Comparison of ENCODE assay signal across 15 cellular contexts in the genomic region with DNA sequence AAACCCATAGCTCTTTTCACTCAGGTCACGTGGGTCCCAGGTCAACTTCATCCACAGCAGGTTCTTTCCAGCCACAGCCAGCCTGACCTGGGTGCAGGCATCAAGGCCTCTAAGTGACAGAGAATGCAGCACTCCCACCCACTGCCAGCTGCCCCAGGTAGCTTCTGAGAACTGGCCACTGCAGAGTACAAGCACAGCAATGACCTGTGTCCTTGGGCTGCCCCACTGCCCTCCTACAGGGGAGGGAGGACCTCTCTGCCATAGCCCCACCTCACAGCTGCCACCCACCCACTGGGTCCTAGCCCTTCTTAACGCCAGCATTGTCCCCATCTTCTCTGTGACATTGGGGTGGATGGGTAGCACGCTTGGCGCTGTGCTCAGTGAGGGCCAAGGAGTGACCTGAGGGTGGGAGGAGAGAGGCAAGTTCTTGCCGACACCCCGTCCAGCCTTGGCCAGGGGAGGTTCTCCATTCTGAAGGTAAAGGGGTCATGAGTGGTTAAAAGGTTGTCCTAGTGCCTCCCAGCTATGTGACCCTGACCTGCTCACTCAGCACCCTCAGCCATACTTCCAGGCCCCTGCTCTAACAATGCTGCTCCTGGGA. TPM values are rescaled to one million over a fixed set of nuclear protein-coding genes. Genes with fewer than 3 reads are reported as not detected.
DNase-seq lines count a peak whose midpoint lies in the region; ATAC-seq, FAIRE-seq and TF ChIP-seq lines count a peak whose summit lies in the region.
"Had no signal": no experiment of that assay in that cellular context is flagged by ENCODE, and none has a peak within 500 bp of the region (broad histone marks: within the 10 kb centered on the region; RNA-seq: fewer than 3 reads in every experiment).

No MANE protein-coding gene starts in this region.

- H3K27me3 Mint-ChIP-seq in activated CD4-positive, alpha-beta T cell treated with anti-CD3 and anti-CD28 coated beads, Interleukin-2, amount 10 ng/mL, durations not matched to agents 7 days and 5 days = no peaks in the 10 kb centered on the region
- no peaks in the 10 kb centered on the region for H3K27me3 Mint-ChIP-seq in activated CD4-positive, alpha-beta memory T cell treated with anti-CD3 and anti-CD28 coated beads for 36 hours
- no peaks in the 10 kb centered on the region for H3K27me3 Mint-ChIP-seq in stimulated activated naive B cell treated with anti-CD40 and anti-IgM and Interleukin-4, amounts not matched to agents 10 μg/mL and 1 μg/mL and 100 μg/mL, for 72 hours

- no peaks in the 10 kb centered on the region for H3K36me3 ChIP-seq in HepG2 (replicated peaks in 1 of 2; ENCODE audit: control insufficient read depth in 1 of 2, insufficient read depth in 2 of 2, low read length in 2 of 2)

- POLR2A ChIA-PET in activated CD4-positive, alpha-beta T cell treated with anti-CD3 and anti-CD28 coated beads, Interleukin-2, amount 10 ng/mL, durations not matched to agents 7 days and 5 days (lab: Charles Lee) = no interaction called here
- POLR2A ChIA-PET in activated CD4-positive, alpha-beta memory T cell treated with anti-CD3 and anti-CD28 coated beads for 36 hours (lab: Charles Lee) = interaction anchor here (6.8 to 24.8 kb wide), 3 partner anchors 9 to 26 kb away, joined by 283 to 1013 read pairs (median 859); partner anchors contain the start of genes C3orf18, CISH, HEMK1 and MAPKAPK3
- POLR2A ChIA-PET in HepG2 (lab: Yijun Ruan, JAX) = interaction anchor here (1.4 to 2.0 kb wide), 4 partner anchors 10 to 30 kb away, joined by 4 to 8 read pairs (median 6); partner anchors contain the start of genes CISH and HEMK1

- WGBS in HepG2 (ENCODE audit: low lambda C conversion rate) = 72% methylated on average over 4 of the region's 6 CpGs

- H3K9me3 ChIP-seq in HepG2 (ENCODE audit: low read length) = no peaks in the 10 kb centered on the region

- in situ Hi-C loops in HepG2 (cut with HindIII; ENCODE audit: extremely low pct_ligation_motif_present, low pct_unique_long_range_greater_than_20kb) = no loop called here

- ATAC-seq in HepG2 = no peak
- ATAC-seq in stimulated activated naive B cell treated with anti-CD40 and anti-IgM and Interleukin-4, amounts not matched to agents 10 μg/mL and 1 μg/mL and 100 μg/mL, for 72 hours (replicated peaks) = no peak

- intact Hi-C loops in activated CD4-positive, alpha-beta memory T cell treated with anti-CD3 and anti-CD28 coated beads for 36 hours (cut with micrococcal nuclease) = no loop called here
- intact Hi-C loops in HepG2 (cut with micrococcal nuclease; ENCODE audit: unreplicated experiment) = no loop called here

- H4K20me1 ChIP-seq in HepG2 (ENCODE audit: insufficient read depth, low read length) = no peaks in the 10 kb centered on the region

- H2AFZ ChIP-seq in HepG2 (ENCODE audit: low read length) = no peak overlapping the region
- H2AFZ ChIP-seq: GM23248 had no signal

- H3K4me3 Mint-ChIP-seq in activated CD4-positive, alpha-beta T cell treated with anti-CD3 and anti-CD28 coated beads, Interleukin-2, amount 10 ng/mL, durations not matched to agents 7 days and 5 days = no peak overlapping the region
- peak overlapping the region; percentile 98 for H3K4me3 Mint-ChIP-seq in activated CD4-positive, alpha-beta memory T cell treated with anti-CD3 and anti-CD28 coated beads for 36 hours
- H3K4me3 Mint-ChIP-seq in stimulated activated naive B cell treated with anti-CD40 and anti-IgM and Interleukin-4, amounts not matched to agents 10 μg/mL and 1 μg/mL and 100 μg/mL, for 72 hours = peak overlapping the region in 1 of 2 donors; percentile 61

- TF ChIP-seq EP300 in HepG2 (IDR thresholded peaks at IDR 0.05; ENCODE audit: low read depth in 2 of 2, low read length in 2 of 2) = no peak
- no peak for TF ChIP-seq EP300 in HepG2 (CRISPR knock-in tag; IDR thresholded peaks at IDR 0.05; ENCODE audit: borderline replicate concordance)

- peak overlapping the region; percentile 12; the same call in 1 of the 2 replicates for H3K9ac ChIP-seq in HepG2 (ENCODE audit: insufficient read depth, low read depth, low read length)
- H3K9ac ChIP-seq: GM23248 had no signal

- TF ChIP-seq RAD21 in HepG2 (CRISPR knock-in tag; IDR thresholded peaks at IDR 0.05) = no peak

- BruUV-seq in HepG2 (replicated peaks; lab: Mats Ljungman, UMichigan) = no TSS peak

- peak overlapping the region; percentile 98 for H3K27ac Mint-ChIP-seq in activated CD4-positive, alpha-beta T cell treated with anti-CD3 and anti-CD28 coated beads, Interleukin-2, amount 10 ng/mL, durations not matched to agents 7 days and 5 days
- peak overlapping the region; percentile 100 for H3K27ac Mint-ChIP-seq in activated CD4-positive, alpha-beta memory T cell treated with anti-CD3 and anti-CD28 coated beads for 36 hours
- H3K27ac Mint-ChIP-seq in stimulated activated naive B cell treated with anti-CD40 and anti-IgM and Interleukin-4, amounts not matched to agents 10 μg/mL and 1 μg/mL and 100 μg/mL, for 72 hours = peak overlapping the region; percentile 100

- peaks cover 56% of the 10 kb centered on the region for H3K36me3 Mint-ChIP-seq in activated CD4-positive, alpha-beta T cell treated with anti-CD3 and anti-CD28 coated beads, Interleukin-2, amount 10 ng/mL, durations not matched to agents 7 days and 5 days (ENCODE audit: low read depth)
- peaks cover 61% of the 10 kb centered on the region for H3K36me3 Mint-ChIP-seq in activated CD4-positive, alpha-beta memory T cell treated with anti-CD3 and anti-CD28 coated beads for 36 hours
- peaks cover 42 to 52% of the 10 kb centered on the region in 2 donors for H3K36me3 Mint-ChIP-seq in stimulated activated naive B cell treated with anti-CD40 and anti-IgM and Interleukin-4, amounts not matched to agents 10 μg/mL and 1 μg/mL and 100 μg/mL, for 72 hours

- no peak for TF ChIP-seq CTCF in HepG2 (CRISPR knock-in tag; IDR thresholded peaks at IDR 0.05)

- no peak for TF ChIP-seq POLR2A in HepG2 (IDR thresholded peaks at IDR 0.05; ENCODE audit: insufficient read depth in 1 of 2, low read depth in 2 of 2, low read length in 2 of 2)

- peak; percentile 47 for FAIRE-seq in HepG2 (lab: Jason Lieb, UNC)
- FAIRE-seq: astrocyte, endometrium had no signal

- DNase-seq in activated CD4-positive, alpha-beta T cell treated with anti-CD3 and anti-CD28 coated beads, Interleukin-2, amount 10 ng/mL, durations not matched to agents 7 days and 5 days = no peak
- DNase-seq in activated CD4-positive, alpha-beta T cell treated with anti-CD3 and anti-CD28 coated beads, Interleukin-2, amount 50 U/mL, for 4 hours = no peak
- DNase-seq in activated CD4-positive, alpha-beta memory T cell treated with anti-CD3 and anti-CD28 coated beads for 36 hours = peak; percentile 22
- DNase-seq in HepG2 (ENCODE audit: low spot score) (no peak), NCI-H1694 (lab: John Stamatoyannopoulos, UW) (no peak), NCI-H1930 (lab: John Stamatoyannopoulos, UW) (no peak), kidney glomerular epithelial cell (lab: John Stamatoyannopoulos, UW) (no peak)
- DNase-seq in stimulated activated naive B cell treated with anti-CD40 and anti-IgM and Interleukin-4, amounts not matched to agents 10 μg/mL and 1 μg/mL and 100 μg/mL, for 72 hours = no peak
- DNase-seq: hippocampal formation, Karpas-422, NCI-H2029, SW 1271 had no signal

- CTCF ChIA-PET in activated CD4-positive, alpha-beta T cell treated with anti-CD3 and anti-CD28 coated beads, Interleukin-2, amount 10 ng/mL, durations not matched to agents 7 days and 5 days (lab: Charles Lee) = interaction anchor here (0.9 to 13.4 kb wide), 5 partner anchors 9 to 25 kb away, joined by 3 to 209 read pairs (median 8); partner anchors contain the start of genes CISH and HEMK1
- CTCF ChIA-PET in activated CD4-positive, alpha-beta memory T cell treated with anti-CD3 and anti-CD28 coated beads for 36 hours (lab: Charles Lee) = interaction anchor here (2.2 to 20.7 kb wide), 4 partner anchors 10 to 53 kb away, joined by 6 to 908 read pairs (median 192); partner anchors contain the start of genes C3orf18, CISH, HEMK1 and MAPKAPK3
- CTCF ChIA-PET in HepG2 (lab: Yijun Ruan, JAX; ENCODE audit: low intra/inter-chr PET ratio, low total read pairs) = no interaction called here

- H3K4me1 Mint-ChIP-seq in activated CD4-positive, alpha-beta T cell treated with anti-CD3 and anti-CD28 coated beads, Interleukin-2, amount 10 ng/mL, durations not matched to agents 7 days and 5 days = peaks cover 86% of the 10 kb centered on the region
- peaks cover 82% of the 10 kb centered on the region for H3K4me1 Mint-ChIP-seq in activated CD4-positive, alpha-beta memory T cell treated with anti-CD3 and anti-CD28 coated beads for 36 hours (ENCODE audit: low read depth)
- peaks cover 56 to 68% of the 10 kb centered on the region in 2 donors for H3K4me1 Mint-ChIP-seq in stimulated activated naive B cell treated with anti-CD40 and anti-IgM and Interleukin-4, amounts not matched to agents 10 μg/mL and 1 μg/mL and 100 μg/mL, for 72 hours

- H3K27ac ChIP-seq in HepG2 (ENCODE audit: extremely low read length, insufficient read depth, low read length) = peak overlapping the region; percentile 97
- H3K27ac ChIP-seq: GM23248 had no signal

- H3K9me3 Mint-ChIP-seq in activated CD4-positive, alpha-beta T cell treated with anti-CD3 and anti-CD28 coated beads, Interleukin-2, amount 10 ng/mL, durations not matched to agents 7 days and 5 days = no peaks in the 10 kb centered on the region
- no peaks in the 10 kb centered on the region for H3K9me3 Mint-ChIP-seq in activated CD4-positive, alpha-beta memory T cell treated with anti-CD3 and anti-CD28 coated beads for 36 hours
- H3K9me3 Mint-ChIP-seq in stimulated activated naive B cell treated with anti-CD40 and anti-IgM and Interleukin-4, amounts not matched to agents 10 μg/mL and 1 μg/mL and 100 μg/mL, for 72 hours = no peaks in the 10 kb centered on the region

- H3K27me3 ChIP-seq in HepG2 (ENCODE audit: control insufficient read depth in 1 of 2, insufficient read depth in 2 of 2, low read length in 2 of 2) = no peaks in the 10 kb centered on the region

- peaks cover 73% of the 10 kb centered on the region for H3K4me1 ChIP-seq in HepG2 (ENCODE audit: insufficient read depth, low read length)

- H3K4me3 ChIP-seq in HepG2 (replicated peaks in 1 of 3; ENCODE audit: insufficient read depth in 1 of 3, low read depth in 2 of 3, low read length in 3 of 3) = no peak overlapping the region
- H3K4me3 ChIP-seq: GM23248 had no signal

- H3K79me2 ChIP-seq in HepG2 (ENCODE audit: insufficient read depth, low read length) = no peaks in the 10 kb centered on the region

- H3K4me2 ChIP-seq in HepG2 (ENCODE audit: low read depth, low read length) = peak overlapping the region; percentile 15; the same call in 1 of the 2 replicates

RNA-seq across cellular contexts. Expression of gene CISH, which starts 12.4 kb away (rescaled TPM):
- total RNA-seq in activated CD4-positive, alpha-beta T cell treated with anti-CD3 and anti-CD28 coated beads, Interleukin-2, amount 10 ng/mL, durations not matched to agents 7 days and 5 days = 100 to 1,000 TPM; 300 to 308 TPM
- total RNA-seq in activated CD4-positive, alpha-beta memory T cell treated with anti-CD3 and anti-CD28 coated beads for 36 hours = 100 to 1,000 TPM; 319 TPM
- 0.73 and 0.91 TPM in 2 replicates for total RNA-seq in HepG2 (2016; rRNA removed; fragmentation: Illumina TruSeq; extraction: Trizol)
- total RNA-seq in HepG2 (2016; cell fraction: cytosol; rRNA removed; fragmentation: Illumina TruSeq; extraction: Trizol; ENCODE audit: low read depth) = 0.20 and 0.44 TPM in 2 replicates
- 0.82 and 1.2 TPM in 2 replicates for total RNA-seq in HepG2 (2016; cell fraction: insoluble cytoplasmic fraction; rRNA removed; fragmentation: Illumina TruSeq; extraction: Trizol)
- total RNA-seq in HepG2 (2016; cell fraction: membrane; rRNA removed; fragmentation: Illumina TruSeq; extraction: Trizol) = 1.2 and 1.4 TPM in 2 replicates
- total RNA-seq in HepG2 (2016; cell fraction: nucleus; rRNA removed; fragmentation: Illumina TruSeq; extraction: Trizol) = 0.81 and 0.85 TPM in 2 replicates
- 1.5 and 2.8 TPM in 2 replicates for polyA plus RNA-seq in HepG2 (2011; rRNA removed)
- 1.5 and 1.7 TPM in 2 replicates for polyA plus RNA-seq in HepG2 (2011; cell fraction: cytosol; rRNA removed)
- 4.4 and 7.4 TPM in 2 replicates for polyA plus RNA-seq in HepG2 (2011; cell fraction: nucleus; rRNA removed)
- polyA plus RNA-seq in HepG2 (2012) = 2.1 and 2.9 TPM in 2 replicates
- polyA plus RNA-seq in HepG2 (2016; cell fraction: cytosol; fragmentation: Illumina TruSeq; extraction: Trizol; ENCODE audit: low read depth) = 0.21 and 0.27 TPM in 2 replicates
- 1.9 and 2.2 TPM in 2 replicates for polyA plus RNA-seq in HepG2 (2016; cell fraction: insoluble cytoplasmic fraction; fragmentation: Illumina TruSeq; extraction: Trizol; ENCODE audit: low read depth)
- polyA plus RNA-seq in HepG2 (2016; cell fraction: membrane; fragmentation: Illumina TruSeq; extraction: Trizol; ENCODE audit: low read depth) = 0.84 and 1.0 TPM in 2 replicates
- 1.9 and 3.2 TPM in 2 replicates for polyA plus RNA-seq in HepG2 (2016; cell fraction: nucleus; fragmentation: Illumina TruSeq; extraction: Trizol; ENCODE audit: insufficient read depth, low read depth)
- polyA minus RNA-seq in HepG2 (2011; rRNA and poly(A)+ RNA removed; ENCODE audit: low replicate concordance) = 1.9 and 6.3 TPM in 2 replicates
- 1.6 and 2.8 TPM in 2 replicates for polyA minus RNA-seq in HepG2 (2011; cell fraction: cytosol; rRNA and poly(A)+ RNA removed)
- polyA minus RNA-seq in HepG2 (2011; cell fraction: nucleus; rRNA and poly(A)+ RNA removed) = 2.6 and 4.6 TPM in 2 replicates

RNA-seq across cellular contexts. Expression of gene MAPKAPK3, which starts 17.7 kb away (rescaled TPM):
- total RNA-seq in activated CD4-positive, alpha-beta T cell treated with anti-CD3 and anti-CD28 coated beads, Interleukin-2, amount 10 ng/mL, durations not matched to agents 7 days and 5 days = 100 to 1,000 TPM; 135 to 140 TPM
- total RNA-seq in activated CD4-positive, alpha-beta memory T cell treated with anti-CD3 and anti-CD28 coated beads for 36 hours = 100 to 1,000 TPM; 186 to 187 TPM
- total RNA-seq in HepG2 (2016; rRNA removed; fragmentation: Illumina TruSeq; extraction: Trizol) = 41.2 and 48.5 TPM in 2 replicates
- total RNA-seq in HepG2 (2016; cell fraction: cytosol; rRNA removed; fragmentation: Illumina TruSeq; extraction: Trizol; ENCODE audit: low read depth) = 18.9 and 21.3 TPM in 2 replicates
- 40.5 and 43.9 TPM in 2 replicates for total RNA-seq in HepG2 (2016; cell fraction: insoluble cytoplasmic fraction; rRNA removed; fragmentation: Illumina TruSeq; extraction: Trizol)
- 51.7 and 60.5 TPM in 2 replicates for total RNA-seq in HepG2 (2016; cell fraction: membrane; rRNA removed; fragmentation: Illumina TruSeq; extraction: Trizol)
- 21.2 and 24.7 TPM in 2 replicates for total RNA-seq in HepG2 (2016; cell fraction: nucleus; rRNA removed; fragmentation: Illumina TruSeq; extraction: Trizol)
- 39.9 and 46.2 TPM in 2 replicates for polyA plus RNA-seq in HepG2 (2011; rRNA removed)
- polyA plus RNA-seq in HepG2 (2011; cell fraction: cytosol; rRNA removed) = 40.2 and 41.3 TPM in 2 replicates
- polyA plus RNA-seq in HepG2 (2011; cell fraction: nucleus; rRNA removed) = 23.0 and 28.1 TPM in 2 replicates
- polyA plus RNA-seq in HepG2 (2012) = 21.8 and 22.2 TPM in 2 replicates
- polyA plus RNA-seq in HepG2 (2016; cell fraction: cytosol; fragmentation: Illumina TruSeq; extraction: Trizol; ENCODE audit: low read depth) = 23.5 and 31.3 TPM in 2 replicates
- 53.8 and 56.3 TPM in 2 replicates for polyA plus RNA-seq in HepG2 (2016; cell fraction: insoluble cytoplasmic fraction; fragmentation: Illumina TruSeq; extraction: Trizol; ENCODE audit: low read depth)
- 50.2 and 54.3 TPM in 2 replicates for polyA plus RNA-seq in HepG2 (2016; cell fraction: membrane; fragmentation: Illumina TruSeq; extraction: Trizol; ENCODE audit: low read depth)
- polyA plus RNA-seq in HepG2 (2016; cell fraction: nucleus; fragmentation: Illumina TruSeq; extraction: Trizol; ENCODE audit: insufficient read depth, low read depth) = 31.0 and 31.6 TPM in 2 replicates
- polyA minus RNA-seq in HepG2 (2011; rRNA and poly(A)+ RNA removed; ENCODE audit: low replicate concordance) = 48.5 and 89.7 TPM in 2 replicates
- 15.7 and 16.5 TPM in 2 replicates for polyA minus RNA-seq in HepG2 (2011; cell fraction: cytosol; rRNA and poly(A)+ RNA removed)
- 13.4 and 16.9 TPM in 2 replicates for polyA minus RNA-seq in HepG2 (2011; cell fraction: nucleus; rRNA and poly(A)+ RNA removed)

RNA-seq across cellular contexts. Expression of gene HEMK1, which starts 29.9 kb away (rescaled TPM):
- total RNA-seq in activated CD4-positive, alpha-beta T cell treated with anti-CD3 and anti-CD28 coated beads, Interleukin-2, amount 10 ng/mL, durations not matched to agents 7 days and 5 days = 10 to 100 TPM; 42.3 to 49.0 TPM
- total RNA-seq in activated CD4-positive, alpha-beta memory T cell treated with anti-CD3 and anti-CD28 coated beads for 36 hours = 10 to 100 TPM; 78.7 to 82.6 TPM
- total RNA-seq in HepG2 (2016; rRNA removed; fragmentation: Illumina TruSeq; extraction: Trizol) = 6.3 and 9.8 TPM in 2 replicates
- 3.3 and 3.8 TPM in 2 replicates for total RNA-seq in HepG2 (2016; cell fraction: cytosol; rRNA removed; fragmentation: Illumina TruSeq; extraction: Trizol; ENCODE audit: low read depth)
- 4.7 and 8.7 TPM in 2 replicates for total RNA-seq in HepG2 (2016; cell fraction: insoluble cytoplasmic fraction; rRNA removed; fragmentation: Illumina TruSeq; extraction: Trizol)
- 6.7 and 7.4 TPM in 2 replicates for total RNA-seq in HepG2 (2016; cell fraction: membrane; rRNA removed; fragmentation: Illumina TruSeq; extraction: Trizol)
- total RNA-seq in HepG2 (2016; cell fraction: nucleus; rRNA removed; fragmentation: Illumina TruSeq; extraction: Trizol) = 10.1 and 13.3 TPM in 2 replicates
- 12.6 and 16.2 TPM in 2 replicates for polyA plus RNA-seq in HepG2 (2011; rRNA removed)
- 6.7 and 8.8 TPM in 2 replicates for polyA plus RNA-seq in HepG2 (2011; cell fraction: cytosol; rRNA removed)
- 54.5 and 63.4 TPM in 2 replicates for polyA plus RNA-seq in HepG2 (2011; cell fraction: nucleus; rRNA removed)
- 7.1 and 8.2 TPM in 2 replicates for polyA plus RNA-seq in HepG2 (2012)
- polyA plus RNA-seq in HepG2 (2016; cell fraction: cytosol; fragmentation: Illumina TruSeq; extraction: Trizol; ENCODE audit: low read depth) = 4.2 and 5.6 TPM in 2 replicates
- 3.7 and 6.3 TPM in 2 replicates for polyA plus RNA-seq in HepG2 (2016; cell fraction: insoluble cytoplasmic fraction; fragmentation: Illumina TruSeq; extraction: Trizol; ENCODE audit: low read depth)
- 4.9 TPM in 2 replicates for polyA plus RNA-seq in HepG2 (2016; cell fraction: membrane; fragmentation: Illumina TruSeq; extraction: Trizol; ENCODE audit: low read depth)
- 20.5 and 21.1 TPM in 2 replicates for polyA plus RNA-seq in HepG2 (2016; cell fraction: nucleus; fragmentation: Illumina TruSeq; extraction: Trizol; ENCODE audit: insufficient read depth, low read depth)
- 15.2 and 19.7 TPM in 2 replicates for polyA minus RNA-seq in HepG2 (2011; rRNA and poly(A)+ RNA removed; ENCODE audit: low replicate concordance)
- polyA minus RNA-seq in HepG2 (2011; cell fraction: cytosol; rRNA and poly(A)+ RNA removed) = 2.2 and 4.5 TPM in 2 replicates
- polyA minus RNA-seq in HepG2 (2011; cell fraction: nucleus; rRNA and poly(A)+ RNA removed) = 25.0 and 25.6 TPM in 2 replicates

RNA-seq across cellular contexts. Expression of gene C3orf18, which starts 31.7 kb away (rescaled TPM):
- 10 to 100 TPM; 29.0 to 33.9 TPM for total RNA-seq in activated CD4-positive, alpha-beta T cell treated with anti-CD3 and anti-CD28 coated beads, Interleukin-2, amount 10 ng/mL, durations not matched to agents 7 days and 5 days
- 10 to 100 TPM; 16.7 to 17.0 TPM for total RNA-seq in activated CD4-positive, alpha-beta memory T cell treated with anti-CD3 and anti-CD28 coated beads for 36 hours
- total RNA-seq in HepG2 (2016; rRNA removed; fragmentation: Illumina TruSeq; extraction: Trizol) = 1.2 and 1.6 TPM in 2 replicates
- 1.2 and 1.5 TPM in 2 replicates for total RNA-seq in HepG2 (2016; cell fraction: cytosol; rRNA removed; fragmentation: Illumina TruSeq; extraction: Trizol; ENCODE audit: low read depth)
- 0.88 and 1.5 TPM in 2 replicates for total RNA-seq in HepG2 (2016; cell fraction: insoluble cytoplasmic fraction; rRNA removed; fragmentation: Illumina TruSeq; extraction: Trizol)
- 2.2 and 3.1 TPM in 2 replicates for total RNA-seq in HepG2 (2016; cell fraction: membrane; rRNA removed; fragmentation: Illumina TruSeq; extraction: Trizol)
- total RNA-seq in HepG2 (2016; cell fraction: nucleus; rRNA removed; fragmentation: Illumina TruSeq; extraction: Trizol) = 0.97 and 1.1 TPM in 2 replicates
- polyA plus RNA-seq in HepG2 (2011; rRNA removed) = 4.6 and 4.8 TPM in 2 replicates
- polyA plus RNA-seq in HepG2 (2011; cell fraction: cytosol; rRNA removed) = 3.8 and 4.2 TPM in 2 replicates
- 8.1 and 8.7 TPM in 2 replicates for polyA plus RNA-seq in HepG2 (2011; cell fraction: nucleus; rRNA removed)
- 1.7 and 1.8 TPM in 2 replicates for polyA plus RNA-seq in HepG2 (2012)
- 1.5 and 1.8 TPM in 2 replicates for polyA plus RNA-seq in HepG2 (2016; cell fraction: cytosol; fragmentation: Illumina TruSeq; extraction: Trizol; ENCODE audit: low read depth)
- polyA plus RNA-seq in HepG2 (2016; cell fraction: insoluble cytoplasmic fraction; fragmentation: Illumina TruSeq; extraction: Trizol; ENCODE audit: low read depth) = 0.85 and 1.2 TPM in 2 replicates
- 2.3 and 2.4 TPM in 2 replicates for polyA plus RNA-seq in HepG2 (2016; cell fraction: membrane; fragmentation: Illumina TruSeq; extraction: Trizol; ENCODE audit: low read depth)
- 1.6 and 2.3 TPM in 2 replicates for polyA plus RNA-seq in HepG2 (2016; cell fraction: nucleus; fragmentation: Illumina TruSeq; extraction: Trizol; ENCODE audit: insufficient read depth, low read depth)
- 6.2 and 6.4 TPM in 2 replicates for polyA minus RNA-seq in HepG2 (2011; rRNA and poly(A)+ RNA removed; ENCODE audit: low replicate concordance)
- 1.5 and 2.3 TPM in 2 replicates for polyA minus RNA-seq in HepG2 (2011; cell fraction: cytosol; rRNA and poly(A)+ RNA removed)
- polyA minus RNA-seq in HepG2 (2011; cell fraction: nucleus; rRNA and poly(A)+ RNA removed) = 1.8 and 3.5 TPM in 2 replicates

Comparison
In these comparisons a context has a peak if more than half of its experiments do, and no peak if none do; other contexts are left out.
1. RNA of gene CISH, which starts 12.4 kb away (total RNA-seq): 319 TPM in activated CD4-positive, alpha-beta memory T cell treated with anti-CD3 and anti-CD28 coated beads for 36 hours and 300 to 308 TPM in activated CD4-positive, alpha-beta T cell treated with anti-CD3 and anti-CD28 coated beads, Interleukin-2, amount 10 ng/mL, durations not matched to agents 7 days and 5 days; 0.20 to 1.4 TPM in HepG2; every median in the first group is over 100 times any median in the second.
2. Peak in every context shown above with its lines, with median percentiles within 50 percentile points of each other: H3K27ac Mint-ChIP-seq.